30 cellular contexts compared by ENCODE assay signal in genomic region chr3:89280822-89281365, GRCh38.
"Had no signal": no experiment of that assay in that cellular context is flagged by ENCODE, and none has a peak within 500 bp of the region (broad histone marks: within the 10 kb centered on the region; RNA-seq: fewer than 3 reads in every experiment).

No MANE protein-coding gene starts in this region.

- H3K9me3 ChIP-seq: ascending aorta had no signal

- FAIRE-seq: bronchial epithelial cell, TTC549 had no signal

- H3K4me3 ChIP-seq: ascending aorta, cardiac muscle cell had no signal

- H3K36me3 ChIP-seq: ascending aorta, cardiac muscle cell had no signal

- H3K4me1 ChIP-seq: ascending aorta had no signal

- DNase-seq: activated B cell treated with CpG ODN at 0.5 μM for 24 hours; activated CD4-positive, alpha-beta memory T cell treated with anti-CD3 and anti-CD28 coated beads for 36 hours; activated CD4-positive, alpha-beta T cell treated with anti-CD3 and anti-CD28 coated beads for 4 hours; activated CD4-positive, alpha-beta T cell treated with anti-CD3 and anti-CD28 coated beads, Interleukin-2, amount 10 ng/mL, durations not matched to agents 24 days and 14 days; activated CD4-positive, alpha-beta T cell treated with anti-CD3 and anti-CD28 coated beads, Interleukin-2, amount 50 U/mL, for 1 hour; activated CD4-positive, alpha-beta T cell treated with anti-CD3 and anti-CD28 coated beads, Interleukin-2, amount 50 U/mL, for 4 hours; activated CD4-positive, CD25-positive, alpha-beta regulatory T cell treated with anti-CD3 and anti-CD28 coated beads, Interleukin-2, amount 50 U/mL, for 72 hours; activated CD8-positive, alpha-beta memory T cell treated with anti-CD3 and anti-CD28 coated beads, Interleukin-2, amount 50 U/mL, for 4 hours; activated CD8-positive, alpha-beta T cell treated with anti-CD3 and anti-CD28 coated beads for 36 hours; activated effector memory CD4-positive, alpha-beta T cell treated with Interleukin-2 at 50 U/mL for 16 hours; activated gamma-delta T cell; activated naive CD4-positive, alpha-beta T cell treated with anti-CD3 and anti-CD28 coated beads, Interleukin-2, amount 10 ng/mL, durations not matched to agents 7 days and 5 days; activated naive CD4-positive, alpha-beta T cell treated with Interleukin-2 at 50 U/mL for 16 hours; activated naive CD8-positive, alpha-beta T cell treated with anti-CD3 and anti-CD28 coated beads, Interleukin-2, amount 10 ng/mL, durations not matched to agents 7 days and 5 days; activated naive CD8-positive, alpha-beta T cell treated with anti-CD3 and anti-CD28 coated beads, Interleukin-2, amount 50 U/mL, for 24 hours; activated T-cell treated with anti-CD3 and anti-CD28 coated beads for 4 hours; activated T-cell treated with anti-CD3 and anti-CD28 coated beads, Interleukin-2, amount 50 U/mL, for 24 hours; activated T-cell treated with anti-CD3 and anti-CD28 coated beads, Interleukin-2, amount 50 U/mL, for 48 hours; amygdala; anterior cingulate cortex; caudate nucleus; cerebellar nuclear complex; T-helper 1 cell; T-helper 2 cell; T-helper 9 cell had no signal

- ATAC-seq: activated CD8-positive, alpha-beta T cell treated with anti-CD3 and anti-CD28 coated beads for 36 hours; activated naive CD8-positive, alpha-beta T cell treated with anti-CD3 and anti-CD28 coated beads, Interleukin-2, amount 50 U/mL, for 24 hours had no signal

- H3K27ac ChIP-seq: ascending aorta, cardiac muscle cell, VCaP had no signal
